Comparison of ENCODE assay signal across 12 cellular contexts in genomic region chr11:62850911-62851806, GRCh38. TPM values are rescaled to one million over a fixed set of nuclear protein-coding genes. Genes with fewer than 3 reads are reported as not detected.
DNase-seq lines count a peak whose midpoint lies in the region; ATAC-seq and TF ChIP-seq lines count a peak whose summit lies in the region.
"Had no signal": no experiment of that assay in that cellular context is flagged by ENCODE, and none has a peak within 500 bp of the region (broad histone marks: within the 10 kb centered on the region; RNA-seq: fewer than 3 reads in every experiment).

No MANE protein-coding gene starts in this region.

- H3K4me3 Mint-ChIP-seq in T-helper 1 cell treated with Interleukin-12 subunit alpha and Interleukin-12 subunit beta and Interleukin-4 antibody, amounts not matched to agents 30 μg/mL and 1 μg/mL, for 36 hours: peak overlapping the region; percentile 42
- H3K4me3 Mint-ChIP-seq in activated CD8-positive, alpha-beta memory T cell treated with anti-CD3 and anti-CD28 coated beads, Interleukin-2, amount 10 ng/mL, durations not matched to agents 7 days and 5 days: peak overlapping the region; percentile 15
- H3K4me3 Mint-ChIP-seq: CD14-positive monocyte had no signal

- peaks cover 33% of the 10 kb centered on the region for H3K4me1 Mint-ChIP-seq in T-helper 1 cell treated with Interleukin-12 subunit alpha and Interleukin-12 subunit beta and Interleukin-4 antibody, amounts not matched to agents 30 μg/mL and 1 μg/mL, for 36 hours (ENCODE audit: low read depth)
- H3K4me1 Mint-ChIP-seq in activated CD8-positive, alpha-beta memory T cell treated with anti-CD3 and anti-CD28 coated beads, Interleukin-2, amount 10 ng/mL, durations not matched to agents 7 days and 5 days: peaks cover 36% of the 10 kb centered on the region

- peaks cover 44% of the 10 kb centered on the region for H3K36me3 Mint-ChIP-seq in T-helper 1 cell treated with Interleukin-12 subunit alpha and Interleukin-12 subunit beta and Interleukin-4 antibody, amounts not matched to agents 30 μg/mL and 1 μg/mL, for 36 hours (ENCODE audit: low read depth)
- peaks cover 48% of the 10 kb centered on the region for H3K36me3 Mint-ChIP-seq in activated CD8-positive, alpha-beta memory T cell treated with anti-CD3 and anti-CD28 coated beads, Interleukin-2, amount 10 ng/mL, durations not matched to agents 7 days and 5 days

- ATAC-seq in activated CD8-positive, alpha-beta memory T cell treated with anti-CD3 and anti-CD28 coated beads, Interleukin-2, amount 10 ng/mL, durations not matched to agents 7 days and 5 days: no peak
- no peak for ATAC-seq in psoas muscle
- ATAC-seq in HG03095 (IDR thresholded peaks at IDR 0.05; ENCODE audit: unreplicated experiment): no peak

- intact Hi-C loops in psoas muscle (cut with DNase I) (loop anchor here in 1 of 2 donors (1.0 to 10.0 kb wide), 2 partner anchors 8 to 276 kb away; partner anchors contain the start of gene EEF1G), transverse colon (cut with DNase I; ENCODE audit: low total_unique reads) (no loop called here), dorsolateral prefrontal cortex (cut with DNase I) (loop anchor here (10.0 kb wide), 2 partner anchors 126 to 256 kb away; partner anchors contain the start of genes HNRNPUL2 (in 1 of the 2), TTC9C (in 1 of the 2) and TUT1 (in 1 of the 2))

- TF ChIP-seq CTCF in psoas muscle (IDR thresholded peaks at IDR 0.05): no peak
- TF ChIP-seq CTCF in transverse colon (IDR thresholded peaks at IDR 0.05): no peak
- no peak for TF ChIP-seq CTCF in dorsolateral prefrontal cortex (IDR thresholded peaks at IDR 0.05 in 54 of 56, conservative IDR thresholded peaks at IDR 0.05 in 2 of 56; ENCODE audit: low read depth in 1 of 56, partially characterized antibody in 56 of 56)

- in situ Hi-C loops in transverse colon (cut with MboI; ENCODE audit: low pct_ligation_motif_present in 1 of 4, low pct_unique_long_range_greater_than_20kb in 1 of 4, low sequenced_read_pairs in 3 of 4): loop anchor here in 2 of 4 donors (25.0 kb wide), 2 partner anchors 264 to 464 kb away; partner anchors contain the start of gene TUT1 (in 1 of the 2)

- H3K36me3 ChIP-seq in psoas muscle (ENCODE audit: insufficient read depth in 1 of 2, low read depth in 1 of 2) (peaks cover 14 to 43% of the 10 kb centered on the region in 2 donors), transverse colon (peaks cover 0 to 23% (median 10%) of the 10 kb centered on the region in 4 donors)

- WGBS in psoas muscle, 3 donors: 51 to 59% (median 53%) methylated on average over 14 to 15 of the region's 15 CpGs
- 40 to 68% methylated on average over 7 to 15 of the region's 15 CpGs for WGBS in transverse colon (ENCODE audit: low coverage in 1 of 2), 2 donors

- DNase-seq in T-helper 1 cell (no peak), LoVo (ENCODE audit: low spot score) (peak; percentile 57), psoas muscle (no peak), transverse colon (no peak), dorsolateral prefrontal cortex (no peak)
- no peak for DNase-seq in activated CD8-positive, alpha-beta memory T cell treated with anti-CD3 and anti-CD28 coated beads, Interleukin-2, amount 10 ng/mL, durations not matched to agents 7 days and 5 days

- no peak for TF ChIP-seq POLR2A in transverse colon (IDR thresholded peaks at IDR 0.05)

- no peaks in the 10 kb centered on the region for H3K27me3 Mint-ChIP-seq in T-helper 1 cell treated with Interleukin-12 subunit alpha and Interleukin-12 subunit beta and Interleukin-4 antibody, amounts not matched to agents 30 μg/mL and 1 μg/mL, for 36 hours (ENCODE audit: low read depth)
- peaks cover 3% of the 10 kb centered on the region for H3K27me3 Mint-ChIP-seq in activated CD8-positive, alpha-beta memory T cell treated with anti-CD3 and anti-CD28 coated beads, Interleukin-2, amount 10 ng/mL, durations not matched to agents 7 days and 5 days

- no peaks in the 10 kb centered on the region for H3K9me3 ChIP-seq in psoas muscle
- no peaks in the 10 kb centered on the region for H3K9me3 ChIP-seq in transverse colon
- H3K9me3 ChIP-seq: neutrophil had no signal

- CTCF ChIA-PET in activated CD8-positive, alpha-beta memory T cell treated with anti-CD3 and anti-CD28 coated beads, Interleukin-2, amount 10 ng/mL, durations not matched to agents 7 days and 5 days (lab: Charles Lee): interaction anchor here (1.0 to 2.3 kb wide), 7 partner anchors 10 to 157 kb away, joined by 3 to 8 read pairs (median 3); partner anchors contain the start of genes SLC3A2, TMEM179B and ZBTB3

- H3K4me1 ChIP-seq in psoas muscle: peaks cover 16% of the 10 kb centered on the region
- H3K4me1 ChIP-seq in transverse colon: peaks cover 11 to 24% (median 21%) of the 10 kb centered on the region in 4 donors

- no peak for TF ChIP-seq EP300 in transverse colon (IDR thresholded peaks at IDR 0.05; ENCODE audit: low read depth)

- H3K27ac Mint-ChIP-seq in T-helper 1 cell treated with Interleukin-12 subunit alpha and Interleukin-12 subunit beta and Interleukin-4 antibody, amounts not matched to agents 30 μg/mL and 1 μg/mL, for 36 hours: no peak overlapping the region
- peak overlapping the region; percentile 61 for H3K27ac Mint-ChIP-seq in activated CD8-positive, alpha-beta memory T cell treated with anti-CD3 and anti-CD28 coated beads, Interleukin-2, amount 10 ng/mL, durations not matched to agents 7 days and 5 days

- H3K27ac ChIP-seq in psoas muscle (peak overlapping the region; percentile 34), transverse colon (no peak overlapping the region), dorsolateral prefrontal cortex (no peak overlapping the region)

- H3K27me3 ChIP-seq in psoas muscle (ENCODE audit: insufficient read depth in 3 of 3, low read length in 2 of 3): no peaks in the 10 kb centered on the region
- no peaks in the 10 kb centered on the region for H3K27me3 ChIP-seq in transverse colon
- no peaks in the 10 kb centered on the region for H3K27me3 ChIP-seq in dorsolateral prefrontal cortex
- H3K27me3 ChIP-seq: neutrophil had no signal

- H3K9me3 Mint-ChIP-seq in T-helper 1 cell treated with Interleukin-12 subunit alpha and Interleukin-12 subunit beta and Interleukin-4 antibody, amounts not matched to agents 30 μg/mL and 1 μg/mL, for 36 hours: no peaks in the 10 kb centered on the region
- H3K9me3 Mint-ChIP-seq in activated CD8-positive, alpha-beta memory T cell treated with anti-CD3 and anti-CD28 coated beads, Interleukin-2, amount 10 ng/mL, durations not matched to agents 7 days and 5 days (ENCODE audit: low read depth): no peaks in the 10 kb centered on the region
- H3K9me3 Mint-ChIP-seq: CD14-positive monocyte had no signal

- H3K4me3 ChIP-seq in psoas muscle (no peak overlapping the region), transverse colon (no peak overlapping the region), dorsolateral prefrontal cortex (no peak overlapping the region)

RNA-seq across cellular contexts. Expression of gene WDR74, which starts 11.8 kb away (rescaled TPM):
- total RNA-seq in activated CD8-positive, alpha-beta memory T cell treated with anti-CD3 and anti-CD28 coated beads, Interleukin-2, amount 10 ng/mL, durations not matched to agents 7 days and 5 days: 10 to 100 TPM; 82.9 to 83.9 TPM
- 10 to 100 TPM; 32.9 to 74.9 (median 54.2) TPM for total RNA-seq in psoas muscle
- 100 to 1,000 TPM in 1 of 3 donors, 10 to 100 TPM in 2; 90.1 to 121 (median 92.5) TPM for polyA plus RNA-seq in psoas muscle
- total RNA-seq in transverse colon: 10 to 100 TPM; 25.3 to 37.8 (median 27.6) TPM
- 10 to 100 TPM; 23.7 to 53.8 (median 36.2) TPM for total RNA-seq in dorsolateral prefrontal cortex

RNA-seq across cellular contexts. Expression of gene TEX54, which starts 18.5 kb away (rescaled TPM):
- not detected for total RNA-seq in activated CD8-positive, alpha-beta memory T cell treated with anti-CD3 and anti-CD28 coated beads, Interleukin-2, amount 10 ng/mL, durations not matched to agents 7 days and 5 days
- total RNA-seq in psoas muscle (not detected), transverse colon (not detected), dorsolateral prefrontal cortex (1 to 10 TPM in 1 of 120 experiments, not detected in 119; 2.6 TPM)
- not detected for polyA plus RNA-seq in psoas muscle
- total RNA-seq: temporal lobe had no signal
- polyA plus RNA-seq: esophagus had no signal

RNA-seq across cellular contexts. Expression of gene STX5, which starts 19.3 kb away (rescaled TPM):
- 10 to 100 TPM; 30.8 to 38.4 TPM for total RNA-seq in activated CD8-positive, alpha-beta memory T cell treated with anti-CD3 and anti-CD28 coated beads, Interleukin-2, amount 10 ng/mL, durations not matched to agents 7 days and 5 days
- total RNA-seq in psoas muscle: 10 to 100 TPM; 16.0 to 24.6 (median 20.7) TPM
- 10 to 100 TPM; 18.2 to 21.1 (median 21.1) TPM for polyA plus RNA-seq in psoas muscle
- total RNA-seq in transverse colon: 10 to 100 TPM; 15.3 to 62.5 (median 30.2) TPM
- total RNA-seq in dorsolateral prefrontal cortex: 10 to 100 TPM; 32.4 to 53.5 (median 41.9) TPM

RNA-seq across cellular contexts. Expression of gene SLC3A2, which starts 29.5 kb away (rescaled TPM):
- 100 to 1,000 TPM; 213 to 259 TPM for total RNA-seq in activated CD8-positive, alpha-beta memory T cell treated with anti-CD3 and anti-CD28 coated beads, Interleukin-2, amount 10 ng/mL, durations not matched to agents 7 days and 5 days
- total RNA-seq in psoas muscle (100 to 1,000 TPM in 3 of 4 donors, 10 to 100 TPM in 1; 62.6 to 187 (median 132) TPM), transverse colon (100 to 1,000 TPM in 3 of 4 donors, 10 to 100 TPM in 1; 32.4 to 163 (median 129) TPM), dorsolateral prefrontal cortex (100 to 1,000 TPM; 101 to 299 (median 140) TPM)
- 100 to 1,000 TPM; 149 to 374 (median 208) TPM for polyA plus RNA-seq in psoas muscle

RNA-seq across cellular contexts. Expression of gene NXF1, which starts 45.9 kb away (rescaled TPM):
- total RNA-seq in activated CD8-positive, alpha-beta memory T cell treated with anti-CD3 and anti-CD28 coated beads, Interleukin-2, amount 10 ng/mL, durations not matched to agents 7 days and 5 days: 100 to 1,000 TPM in 1 of 2 experiments, 10 to 100 TPM in 1; 93.6 to 120 TPM
- total RNA-seq in psoas muscle (10 to 100 TPM; 38.3 to 45.4 (median 41.9) TPM), transverse colon (100 to 1,000 TPM in 1 of 4 donors, 10 to 100 TPM in 3; 38.2 to 134 (median 60.0) TPM), dorsolateral prefrontal cortex (100 to 1,000 TPM in 2 of 120 experiments, 10 to 100 TPM in 118; 45.9 to 110 (median 66.3) TPM)
- 10 to 100 TPM; 36.3 to 67.0 (median 49.7) TPM for polyA plus RNA-seq in psoas muscle
